In genomic region chr6:106763361-106763760, GRCh38 we compare ENCODE assay signal across 16 cellular contexts.
A peak's percentile ranks its signal among the peaks of the same experiment; 100 is the strongest.
DNase-seq lines count a peak whose midpoint lies in the region; ATAC-seq, FAIRE-seq and TF ChIP-seq lines count a peak whose summit lies in the region.
"Had no signal": no experiment of that assay in that cellular context is flagged by ENCODE, and none has a peak within 500 bp of the region (broad histone marks: within the 10 kb centered on the region; RNA-seq: fewer than 3 reads in every experiment).

No MANE protein-coding gene starts in this region.

- no peaks in the 10 kb centered on the region for H3K9me3 Mint-ChIP-seq in HFFc6

- no peak for ATAC-seq in Panc1
- ATAC-seq in GM12878 = no peak
- no peak for ATAC-seq in gastrocnemius medialis

- RAD21 ChIA-PET in GM12878 (lab: Charles Lee; ENCODE audit: unreplicated experiment) = no interaction called here

- H3K9ac ChIP-seq in GM12878 (ENCODE audit: control insufficient read depth, insufficient read depth, low read length) = no peak overlapping the region
- H3K9ac ChIP-seq in kidney (ENCODE audit: low read length in 2 of 2) = no peak overlapping the region
- H3K9ac ChIP-seq: BLaER1 treated with 17β-estradiol and CSF1 and Interleukin-3, amounts not matched to agents 10 nM and 100 nM had no signal

- H3K36me3 Mint-ChIP-seq in HFFc6 (ENCODE audit: low read depth) = no peaks in the 10 kb centered on the region

- no peak for TF ChIP-seq RAD21 in GM12878 (IDR thresholded peaks at IDR 0.05; ENCODE audit: insufficient read depth, low read depth, low read length)

- TF ChIP-seq POLR2A in GM12878 (IDR thresholded peaks at IDR 0.05; ENCODE audit: low read depth, low read length) = no peak
- no peak for TF ChIP-seq POLR2A in gastrocnemius medialis (IDR thresholded peaks at IDR 0.05)

- no peak for TF ChIP-seq CTCF in GM12865 (IDR thresholded peaks at IDR 0.05; ENCODE audit: insufficient read depth, low read depth, low read length, missing control alignments)
- TF ChIP-seq CTCF in Panc1 (IDR thresholded peaks at IDR 0.05) = 0 out of 2 replicates have a peak, but pooled peaks have one; percentile 6
- TF ChIP-seq CTCF in GM12878 (IDR thresholded peaks at IDR 0.05 in 2 of 3, conservative IDR thresholded peaks at IDR 0.05 in 1 of 3; ENCODE audit: control insufficient read depth in 2 of 3, extremely low read depth in 1 of 3, insufficient read depth in 1 of 3, low read depth in 3 of 3, low read length in 3 of 3) = no peak
- no peak for TF ChIP-seq CTCF in kidney (IDR thresholded peaks at IDR 0.05; ENCODE audit: borderline replicate concordance, extremely low read depth, insufficient read depth)
- TF ChIP-seq CTCF in HFFc6 (IDR thresholded peaks at IDR 0.05) = no peak
- no peak for TF ChIP-seq CTCF in gastrocnemius medialis (IDR thresholded peaks at IDR 0.05 in 4 of 5, conservative IDR thresholded peaks at IDR 0.05 in 1 of 5)

- BruUV-seq in Panc1 (replicated peaks; lab: Mats Ljungman, UMichigan) (no TSS peak), GM12878 (replicated peaks; lab: Mats Ljungman, UMichigan) (no TSS peak)

- no peaks in the 10 kb centered on the region for H3K4me1 ChIP-seq in Panc1 (ENCODE audit: control insufficient read depth, insufficient read depth, low read length)
- H3K4me1 ChIP-seq in GM12878 (ENCODE audit: control insufficient read depth, insufficient read depth, low read length) = no peaks in the 10 kb centered on the region
- peaks cover 9 to 13% of the 10 kb centered on the region in 2 donors for H3K4me1 ChIP-seq in kidney (ENCODE audit: control insufficient read depth in 1 of 2, insufficient read depth in 1 of 2, low read depth in 1 of 2, low read length in 2 of 2)
- H3K4me1 ChIP-seq in gastrocnemius medialis = no peaks in the 10 kb centered on the region

- no peaks in the 10 kb centered on the region for H3K79me2 ChIP-seq in GM12878 (ENCODE audit: control insufficient read depth, insufficient read depth, low read length)

- intact Hi-C loops in Panc1 (cut with micrococcal nuclease; ENCODE audit: unreplicated experiment) (no loop called here), GM12878 (cut with micrococcal nuclease; ENCODE audit: unreplicated experiment) (no loop called here), kidney (cut with DNase I) (no loop called here), gastrocnemius medialis (cut with DNase I; ENCODE audit: low total_unique reads) (no loop called here)

- FAIRE-seq in GM12878 (lab: Jason Lieb, UNC) (no peak), kidney (lab: Jason Lieb, UNC) (no peak)
- FAIRE-seq: D721Med had no signal

- POLR2A ChIA-PET in Panc1 (lab: Charles Lee) = no interaction called here
- POLR2A ChIA-PET in GM12878 (lab: Charles Lee) = no interaction called here

- H3K27ac ChIP-seq in Panc1 (ENCODE audit: low read length) = no peak overlapping the region
- H3K27ac ChIP-seq in GM12878 (ENCODE audit: control insufficient read depth, insufficient read depth) = no peak overlapping the region
- peak overlapping the region; percentile 26 to 71 for H3K27ac ChIP-seq in kidney (ENCODE audit: low read depth in 2 of 2, low read length in 2 of 2)
- no peak overlapping the region for H3K27ac ChIP-seq in gastrocnemius medialis
- H3K27ac ChIP-seq: BLaER1 treated with 17β-estradiol and CSF1 and Interleukin-3, amounts not matched to agents 10 nM and 100 nM had no signal

- H3K4me3 Mint-ChIP-seq in HFFc6 = no peak overlapping the region
- H3K4me3 Mint-ChIP-seq: CD4-positive, alpha-beta T cell had no signal

- H3K27me3 Mint-ChIP-seq in HFFc6 (ENCODE audit: insufficient read depth) = peaks cover 8% of the 10 kb centered on the region

- no peak overlapping the region for H2AFZ ChIP-seq in GM12878 (ENCODE audit: control insufficient read depth, low read depth, low read length)

- H3K4me2 ChIP-seq in GM12878 (ENCODE audit: control insufficient read depth, insufficient read depth) = no peak overlapping the region

- CTCF ChIA-PET in Panc1 (lab: Charles Lee) (no interaction called here), GM12878 (lab: Yijun Ruan, JAX) (interaction anchor here (0.9 kb wide), 1 partner anchor 74 kb away, joined by 3 read pairs; no protein-coding TSS in a partner anchor)

- no peaks in the 10 kb centered on the region for H3K4me1 Mint-ChIP-seq in HFFc6 (ENCODE audit: low read depth)

- no peak overlapping the region for H3K27ac Mint-ChIP-seq in HFFc6
- H3K27ac Mint-ChIP-seq: CD4-positive, alpha-beta T cell had no signal

- H3K36me3 ChIP-seq in Panc1 (ENCODE audit: control insufficient read depth, insufficient read depth, low read length) = no peaks in the 10 kb centered on the region
- H3K36me3 ChIP-seq in GM12878 (ENCODE audit: control insufficient read depth in 2 of 2, insufficient read depth in 2 of 2, low read length in 1 of 2) = no peaks in the 10 kb centered on the region
- H3K36me3 ChIP-seq in kidney (ENCODE audit: control insufficient read depth in 1 of 2, insufficient read depth in 2 of 2, low read length in 2 of 2) = peaks cover 0 to 5% of the 10 kb centered on the region in 2 donors
- H3K36me3 ChIP-seq in gastrocnemius medialis = no peaks in the 10 kb centered on the region
- H3K36me3 ChIP-seq: BLaER1 treated with 17β-estradiol and CSF1 and Interleukin-3, amounts not matched to agents 10 nM and 100 nM had no signal

- H4K20me1 ChIP-seq in GM12878 (ENCODE audit: control insufficient read depth, insufficient read depth) = no peaks in the 10 kb centered on the region
- H4K20me1 ChIP-seq: BLaER1 treated with 17β-estradiol and CSF1 and Interleukin-3, amounts not matched to agents 10 nM and 100 nM had no signal

- H3K27me3 ChIP-seq in Panc1 (ENCODE audit: control insufficient read depth, insufficient read depth, low read length) = no peaks in the 10 kb centered on the region
- no peaks in the 10 kb centered on the region for H3K27me3 ChIP-seq in GM12878 (replicated peaks in 1 of 2; ENCODE audit: control insufficient read depth in 2 of 2, insufficient read depth in 2 of 2, low read length in 1 of 2)
- H3K27me3 ChIP-seq in gastrocnemius medialis = no peaks in the 10 kb centered on the region
- H3K27me3 ChIP-seq: BLaER1 treated with 17β-estradiol and CSF1 and Interleukin-3, amounts not matched to agents 10 nM and 100 nM had no signal

- in situ Hi-C loops in Panc1 (cut with HindIII; ENCODE audit: low pct_unique_long_range_greater_than_20kb, low sequenced_read_pairs) (no loop called here), GM12878 (cut with MboI) (no loop called here), gastrocnemius medialis (cut with MboI; ENCODE audit: low sequenced_read_pairs in 4 of 4) (no loop called here)

- DNase-seq in GM12865 (ENCODE audit: low read depth) = peak; percentile 29
- no peak for DNase-seq in Panc1 (ENCODE audit: low read depth, low spot score)
- DNase-seq in GM12878 (ENCODE audit: low read depth, low spot score) = no peak
- DNase-seq in kidney = no peak
- DNase-seq in HFFc6 = no peak
- no peak for DNase-seq in EL
- no peak for DNase-seq in gastrocnemius medialis
- no peak for DNase-seq in superior temporal gyrus (ENCODE audit: extremely low spot score)
- DNase-seq: ACHN; CD4-positive, alpha-beta T cell; DMS153; DMS79 treated with DMSO at 0.1 percent for 48 hours; GDM1; HCEC 1CT had no signal

- H3K4me3 ChIP-seq in GM12865 (ENCODE audit: low read depth, low read length) = no peak overlapping the region
- H3K4me3 ChIP-seq in Panc1 (ENCODE audit: low read depth in 2 of 2, low read length in 2 of 2) = no peak overlapping the region
- H3K4me3 ChIP-seq in GM12878 = no peak overlapping the region
- no peak overlapping the region for H3K4me3 ChIP-seq in kidney (ENCODE audit: low read length in 2 of 2)
- no peak overlapping the region for H3K4me3 ChIP-seq in gastrocnemius medialis
- H3K4me3 ChIP-seq: BLaER1 treated with 17β-estradiol and CSF1 and Interleukin-3, amounts not matched to agents 10 nM and 100 nM had no signal

- H3K9me3 ChIP-seq in Panc1 (ENCODE audit: control insufficient read depth, insufficient read depth, low read depth, low read length) = no peaks in the 10 kb centered on the region
- no peaks in the 10 kb centered on the region; the same call in 2 of the 3 replicates for H3K9me3 ChIP-seq in GM12878 (replicated peaks; ENCODE audit: control insufficient read depth, insufficient read depth, low read length)
- no peaks in the 10 kb centered on the region for H3K9me3 ChIP-seq in kidney (ENCODE audit: control insufficient read depth in 1 of 2, low read length in 2 of 2)
- no peaks in the 10 kb centered on the region for H3K9me3 ChIP-seq in gastrocnemius medialis

- TF ChIP-seq EP300 in GM12878 (IDR thresholded peaks at IDR 0.05; ENCODE audit: borderline replicate concordance in 1 of 2, control insufficient read depth in 1 of 2, low read depth in 2 of 2, low read length in 2 of 2) = no peak

- SMC1A ChIA-PET in GM12878 (lab: Charles Lee; ENCODE audit: uncharacterized antibody, unreplicated experiment) = no interaction called here

TF ChIP-seq in GM12878, 131 proteins besides CTCF, POLR2A, EP300 and RAD21:
- TF ChIP-seq FOS (IDR thresholded peaks at IDR 0.05; ENCODE audit: borderline replicate concordance, extremely low read depth, insufficient read length) (no peak), RUNX3 (IDR thresholded peaks at IDR 0.05; ENCODE audit: low read length) (peak; percentile 40; the same call in 1 of the 2 replicates)

Comparison
In these comparisons a context has a peak if more than half of its experiments do, and no peak if none do; other contexts are left out.
1. H3K27ac ChIP-seq: peak in kidney (2 of 2); none in Panc1 (single experiment), GM12878 (single experiment) and gastrocnemius medialis (0 of 4).